Comparison of ENCODE assay signal across 15 cellular contexts in genomic region chrX:7117587-7117986, GRCh38. TPM values are rescaled to one million over a fixed set of nuclear protein-coding genes. Genes with fewer than 3 reads are reported as not detected.
DNase-seq lines count a peak whose midpoint lies in the region; ATAC-seq, FAIRE-seq and TF ChIP-seq lines count a peak whose summit lies in the region.
"Had no signal": no experiment of that assay in that cellular context is flagged by ENCODE, and none has a peak within 500 bp of the region (broad histone marks: within the 10 kb centered on the region; RNA-seq: fewer than 3 reads in every experiment).

No MANE protein-coding gene starts in this region.

- FAIRE-seq in GM12891 (lab: Jason Lieb, UNC): peak; percentile 82

- TF ChIP-seq POLR2A in GM12891 (IDR thresholded peaks at IDR 0.05; ENCODE audit: low read depth, low read length): no peak

- no peak overlapping the region for H3K4me3 Mint-ChIP-seq in activated CD4-positive, alpha-beta T cell treated with anti-CD3 and anti-CD28 coated beads for 36 hours
- H3K4me3 Mint-ChIP-seq: immature natural killer cell; stimulated activated memory B cell treated with anti-CD40 and anti-IgM and Interleukin-4, amounts not matched to agents 10 μg/mL and 1 μg/mL and 100 μg/mL, for 72 hours had no signal

- no peak for TF ChIP-seq CTCF in foreskin fibroblast (IDR thresholded peaks at IDR 0.05; ENCODE audit: low read depth, low read length)

- no peak overlapping the region for H3K4me3 ChIP-seq in foreskin fibroblast (ENCODE audit: low read depth in 1 of 2, low read length in 2 of 2)

- POLR2A ChIA-PET in activated CD4-positive, alpha-beta T cell treated with anti-CD3 and anti-CD28 coated beads for 36 hours (lab: Charles Lee): no interaction called here

- H3K4me1 Mint-ChIP-seq in activated CD4-positive, alpha-beta T cell treated with anti-CD3 and anti-CD28 coated beads for 36 hours: no peaks in the 10 kb centered on the region

- intact Hi-C loops in activated CD4-positive, alpha-beta T cell treated with anti-CD3 and anti-CD28 coated beads for 36 hours (cut with DNase I, micrococcal nuclease): no loop called here

- no peak overlapping the region for H3K27ac Mint-ChIP-seq in activated CD4-positive, alpha-beta T cell treated with anti-CD3 and anti-CD28 coated beads for 36 hours
- H3K27ac Mint-ChIP-seq: immature natural killer cell; stimulated activated memory B cell treated with anti-CD40 and anti-IgM and Interleukin-4, amounts not matched to agents 10 μg/mL and 1 μg/mL and 100 μg/mL, for 72 hours had no signal

- no peaks in the 10 kb centered on the region for H3K27me3 Mint-ChIP-seq in activated CD4-positive, alpha-beta T cell treated with anti-CD3 and anti-CD28 coated beads for 36 hours
- H3K27me3 Mint-ChIP-seq: stimulated activated memory B cell treated with anti-CD40 and anti-IgM and Interleukin-4, amounts not matched to agents 10 μg/mL and 1 μg/mL and 100 μg/mL, for 72 hours had no signal

- CTCF ChIA-PET in activated CD4-positive, alpha-beta T cell treated with anti-CD3 and anti-CD28 coated beads for 36 hours (lab: Charles Lee): no interaction called here

- DNase-seq in GM12891 (ENCODE audit: insufficient read length, low spot score) (no peak), RPMI8226 (peak; percentile 84), foreskin fibroblast (no peak), NCI-H1436 treated with DMSO at 0.1 percent for 48 hours (lab: John Stamatoyannopoulos, UW) (no peak), SK-N-DZ (ENCODE audit: low spot score) (no peak)
- no peak for DNase-seq in activated CD4-positive, alpha-beta T cell treated with anti-CD3 and anti-CD28 coated beads for 36 hours
- DNase-seq: anterior cingulate cortex; dermis blood vessel endothelial cell; immature natural killer cell; IMR-90; NCI-H82; stimulated activated CD4-positive, alpha-beta T cell treated with anti-CD3 and anti-CD28 coated beads, Interleukin-2, amount 100 ng/mL, for 24 hours had no signal

- no peaks in the 10 kb centered on the region for H3K9me3 Mint-ChIP-seq in activated CD4-positive, alpha-beta T cell treated with anti-CD3 and anti-CD28 coated beads for 36 hours (ENCODE audit: low read depth)
- H3K9me3 Mint-ChIP-seq: immature natural killer cell; stimulated activated memory B cell treated with anti-CD40 and anti-IgM and Interleukin-4, amounts not matched to agents 10 μg/mL and 1 μg/mL and 100 μg/mL, for 72 hours had no signal

- H3K36me3 Mint-ChIP-seq in activated CD4-positive, alpha-beta T cell treated with anti-CD3 and anti-CD28 coated beads for 36 hours (ENCODE audit: low read depth): peaks cover 10% of the 10 kb centered on the region

- peak; percentile 44 for ATAC-seq in GM21381 (IDR thresholded peaks at IDR 0.05; ENCODE audit: unreplicated experiment)
- peak; percentile 52 for ATAC-seq in HG03066 (IDR thresholded peaks at IDR 0.05; ENCODE audit: low read depth, unreplicated experiment)
- ATAC-seq in activated CD4-positive, alpha-beta T cell treated with anti-CD3 and anti-CD28 coated beads for 36 hours: no peak
- ATAC-seq: stimulated activated memory B cell treated with anti-CD40 and anti-IgM and Interleukin-4, amounts not matched to agents 10 μg/mL and 1 μg/mL and 100 μg/mL, for 72 hours had no signal

TF ChIP-seq in GM12891, 5 proteins besides CTCF, POLR2A, EP300 and RAD21:
- TF ChIP-seq PAX5 (IDR thresholded peaks at IDR 0.05; ENCODE audit: insufficient read depth, low read length, severe bottlenecking) (no peak), SPI1 (IDR thresholded peaks at IDR 0.05; ENCODE audit: low read depth, low read length) (peak; percentile 51), POU2F2 (IDR thresholded peaks at IDR 0.05; ENCODE audit: low read depth, low read length) (peak; percentile 41; the same call in 1 of the 2 replicates)

RNA-seq across cellular contexts. Expression of gene STS, which starts 29.9 kb away (rescaled TPM):
- polyA plus RNA-seq in GM12891 (2012; ENCODE audit: low read depth, missing spikeins): 4.1 TPM
- total RNA-seq in activated CD4-positive, alpha-beta T cell treated with anti-CD3 and anti-CD28 coated beads for 36 hours: under 1 TPM; 0.50 to 0.70 TPM
- 2.3 and 2.8 TPM in 2 replicates for polyA plus RNA-seq in SK-N-DZ (2014; cell fraction: cytosol; rRNA removed)
- 1.1 and 1.2 TPM in 2 replicates for polyA plus RNA-seq in SK-N-DZ (2014; cell fraction: nucleus; rRNA removed)

RNA-seq across cellular contexts. Expression of gene PUDP, which starts 30.4 kb away (rescaled TPM):
- polyA plus RNA-seq in GM12891 (2012; ENCODE audit: low read depth, missing spikeins): 25.9 TPM
- 10 to 100 TPM; 15.3 to 18.1 TPM for total RNA-seq in activated CD4-positive, alpha-beta T cell treated with anti-CD3 and anti-CD28 coated beads for 36 hours
- polyA plus RNA-seq in SK-N-DZ (2014; cell fraction: cytosol; rRNA removed): 14.6 and 19.3 TPM in 2 replicates
- polyA plus RNA-seq in SK-N-DZ (2014; cell fraction: nucleus; rRNA removed): 9.0 and 13.9 TPM in 2 replicates
